1 cellular context compared by ENCODE assay signal in the genomic region with DNA sequence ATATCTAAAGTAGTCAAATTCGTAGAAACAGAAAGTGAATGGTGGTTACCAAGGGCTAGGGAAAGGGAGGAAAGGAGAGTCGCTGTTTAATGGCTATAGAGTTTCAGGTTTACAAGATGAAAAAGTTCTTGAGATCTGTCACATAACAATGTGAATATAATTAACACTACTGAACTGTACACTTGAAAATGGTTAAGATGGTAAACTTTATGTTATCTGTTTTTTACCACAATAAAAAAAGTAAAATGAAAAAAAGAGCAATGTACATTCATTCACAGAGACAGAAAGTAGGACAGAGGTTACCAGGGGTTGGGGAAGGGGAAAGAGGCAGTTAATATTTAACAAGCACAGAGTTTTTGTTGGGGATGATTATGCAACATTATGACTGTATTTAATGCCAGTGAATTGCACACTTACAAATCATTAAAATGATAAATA.
TF ChIP-seq lines count a peak whose summit lies in the region.

No MANE protein-coding gene starts in this region.

TF ChIP-seq in HepG2, 621 proteins besides CTCF, POLR2A, EP300 and RAD21 (continued from another document):
- TF ChIP-seq, protein P1, sequence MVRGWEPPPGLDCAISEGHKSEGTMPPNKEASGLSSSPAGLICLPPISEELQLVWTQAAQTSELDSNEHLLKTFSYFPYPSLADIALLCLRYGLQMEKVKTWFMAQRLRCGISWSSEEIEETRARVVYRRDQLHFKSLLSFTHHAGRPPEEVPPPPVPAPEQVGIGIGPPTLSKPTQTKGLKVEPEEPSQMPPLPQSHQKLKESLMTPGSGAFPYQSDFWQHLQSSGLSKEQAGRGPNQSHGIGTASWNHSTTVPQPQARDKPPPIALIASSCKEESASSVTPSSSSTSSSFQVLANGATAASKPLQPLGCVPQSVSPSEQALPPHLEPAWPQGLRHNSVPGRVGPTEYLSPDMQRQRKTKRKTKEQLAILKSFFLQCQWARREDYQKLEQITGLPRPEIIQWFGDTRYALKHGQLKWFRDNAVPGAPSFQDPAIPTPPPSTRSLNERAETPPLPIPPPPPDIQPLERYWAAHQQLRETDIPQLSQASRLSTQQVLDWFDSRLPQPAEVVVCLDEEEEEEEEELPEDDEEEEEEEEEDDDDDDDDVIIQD (CRISPR knock-in tag; IDR thresholded peaks at IDR 0.05; ENCODE audit: low read depth), result 0 out of 2 replicates have a peak, but pooled peaks have one; percentile 17
- TF ChIP-seq, protein P2, sequence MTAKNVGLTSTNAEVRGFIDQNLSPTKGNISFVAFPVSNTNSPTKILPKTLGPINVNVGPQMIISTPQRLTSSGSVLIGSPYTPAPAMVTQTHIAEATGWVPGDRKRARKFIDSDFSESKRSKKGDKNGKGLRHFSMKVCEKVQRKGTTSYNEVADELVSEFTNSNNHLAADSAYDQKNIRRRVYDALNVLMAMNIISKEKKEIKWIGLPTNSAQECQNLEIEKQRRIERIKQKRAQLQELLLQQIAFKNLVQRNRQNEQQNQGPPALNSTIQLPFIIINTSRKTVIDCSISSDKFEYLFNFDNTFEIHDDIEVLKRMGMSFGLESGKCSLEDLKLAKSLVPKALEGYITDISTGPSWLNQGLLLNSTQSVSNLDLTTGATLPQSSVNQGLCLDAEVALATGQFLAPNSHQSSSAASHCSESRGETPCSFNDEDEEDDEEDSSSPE (CRISPR knock-in tag; IDR thresholded peaks at IDR 0.05), result no peak
- TF ChIP-seq YEATS2 (CRISPR knock-in tag; IDR thresholded peaks at IDR 0.05; ENCODE audit: borderline replicate concordance) (no peak), BRCA1 (CRISPR knock-in tag; IDR thresholded peaks at IDR 0.05) (no peak), HNRNPUL1 (IDR thresholded peaks at IDR 0.05; ENCODE audit: low read depth, low read length) (peak; percentile 94), MAFG (CRISPR knock-in tag; IDR thresholded peaks at IDR 0.05) (no peak), GATA4 (IDR thresholded peaks at IDR 0.05; ENCODE audit: borderline replicate concordance, low read depth) (no peak), ZNF782 (CRISPR knock-in tag; IDR thresholded peaks at IDR 0.05; ENCODE audit: borderline replicate concordance) (no peak), HNRNPH1 (optimal IDR thresholded peaks at IDR 0.05; ENCODE audit: low read depth, low read length) (no peak), ZFP62 (CRISPR knock-in tag; IDR thresholded peaks at IDR 0.05) (no peak), ZNF543 (CRISPR knock-in tag; IDR thresholded peaks at IDR 0.05) (no peak), KDM6A (CRISPR knock-in tag; IDR thresholded peaks at IDR 0.05; ENCODE audit: low read depth) (peak; percentile 66), ZNF501 (CRISPR knock-in tag; IDR thresholded peaks at IDR 0.05) (no peak), KAT8 (CRISPR knock-in tag; IDR thresholded peaks at IDR 0.05) (0 out of 2 replicates have a peak, but pooled peaks have one; percentile 28), ZZZ3 (CRISPR knock-in tag; IDR thresholded peaks at IDR 0.05; ENCODE audit: borderline replicate concordance) (no peak), ZNF766 (CRISPR knock-in tag; IDR thresholded peaks at IDR 0.05; ENCODE audit: borderline replicate concordance) (no peak), LCORL (IDR thresholded peaks at IDR 0.05) (no peak), LCORL (CRISPR knock-in tag; IDR thresholded peaks at IDR 0.05) (0 out of 2 replicates have a peak, but pooled peaks have one; percentile 42), ZNF253 (CRISPR knock-in tag; IDR thresholded peaks at IDR 0.05; ENCODE audit: borderline replicate concordance) (no peak)
- TF ChIP-seq, protein P3, sequence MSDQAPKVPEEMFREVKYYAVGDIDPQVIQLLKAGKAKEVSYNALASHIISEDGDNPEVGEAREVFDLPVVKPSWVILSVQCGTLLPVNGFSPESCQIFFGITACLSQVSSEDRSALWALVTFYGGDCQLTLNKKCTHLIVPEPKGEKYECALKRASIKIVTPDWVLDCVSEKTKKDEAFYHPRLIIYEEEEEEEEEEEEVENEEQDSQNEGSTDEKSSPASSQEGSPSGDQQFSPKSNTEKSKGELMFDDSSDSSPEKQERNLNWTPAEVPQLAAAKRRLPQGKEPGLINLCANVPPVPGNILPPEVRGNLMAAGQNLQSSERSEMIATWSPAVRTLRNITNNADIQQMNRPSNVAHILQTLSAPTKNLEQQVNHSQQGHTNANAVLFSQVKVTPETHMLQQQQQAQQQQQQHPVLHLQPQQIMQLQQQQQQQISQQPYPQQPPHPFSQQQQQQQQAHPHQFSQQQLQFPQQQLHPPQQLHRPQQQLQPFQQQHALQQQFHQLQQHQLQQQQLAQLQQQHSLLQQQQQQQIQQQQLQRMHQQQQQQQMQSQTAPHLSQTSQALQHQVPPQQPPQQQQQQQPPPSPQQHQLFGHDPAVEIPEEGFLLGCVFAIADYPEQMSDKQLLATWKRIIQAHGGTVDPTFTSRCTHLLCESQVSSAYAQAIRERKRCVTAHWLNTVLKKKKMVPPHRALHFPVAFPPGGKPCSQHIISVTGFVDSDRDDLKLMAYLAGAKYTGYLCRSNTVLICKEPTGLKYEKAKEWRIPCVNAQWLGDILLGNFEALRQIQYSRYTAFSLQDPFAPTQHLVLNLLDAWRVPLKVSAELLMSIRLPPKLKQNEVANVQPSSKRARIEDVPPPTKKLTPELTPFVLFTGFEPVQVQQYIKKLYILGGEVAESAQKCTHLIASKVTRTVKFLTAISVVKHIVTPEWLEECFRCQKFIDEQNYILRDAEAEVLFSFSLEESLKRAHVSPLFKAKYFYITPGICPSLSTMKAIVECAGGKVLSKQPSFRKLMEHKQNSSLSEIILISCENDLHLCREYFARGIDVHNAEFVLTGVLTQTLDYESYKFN (CRISPR knock-in tag; conservative IDR thresholded peaks at IDR 0.05), result peak; percentile 87
- TF ChIP-seq, protein P4, sequence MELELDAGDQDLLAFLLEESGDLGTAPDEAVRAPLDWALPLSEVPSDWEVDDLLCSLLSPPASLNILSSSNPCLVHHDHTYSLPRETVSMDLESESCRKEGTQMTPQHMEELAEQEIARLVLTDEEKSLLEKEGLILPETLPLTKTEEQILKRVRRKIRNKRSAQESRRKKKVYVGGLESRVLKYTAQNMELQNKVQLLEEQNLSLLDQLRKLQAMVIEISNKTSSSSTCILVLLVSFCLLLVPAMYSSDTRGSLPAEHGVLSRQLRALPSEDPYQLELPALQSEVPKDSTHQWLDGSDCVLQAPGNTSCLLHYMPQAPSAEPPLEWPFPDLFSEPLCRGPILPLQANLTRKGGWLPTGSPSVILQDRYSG (CRISPR knock-in tag; IDR thresholded peaks at IDR 0.05), result no peak
- TF ChIP-seq, protein P5, sequence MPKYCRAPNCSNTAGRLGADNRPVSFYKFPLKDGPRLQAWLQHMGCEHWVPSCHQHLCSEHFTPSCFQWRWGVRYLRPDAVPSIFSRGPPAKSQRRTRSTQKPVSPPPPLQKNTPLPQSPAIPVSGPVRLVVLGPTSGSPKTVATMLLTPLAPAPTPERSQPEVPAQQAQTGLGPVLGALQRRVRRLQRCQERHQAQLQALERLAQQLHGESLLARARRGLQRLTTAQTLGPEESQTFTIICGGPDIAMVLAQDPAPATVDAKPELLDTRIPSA (CRISPR knock-in tag; IDR thresholded peaks at IDR 0.05; ENCODE audit: borderline replicate concordance), result no peak
- TF ChIP-seq, protein P6, sequence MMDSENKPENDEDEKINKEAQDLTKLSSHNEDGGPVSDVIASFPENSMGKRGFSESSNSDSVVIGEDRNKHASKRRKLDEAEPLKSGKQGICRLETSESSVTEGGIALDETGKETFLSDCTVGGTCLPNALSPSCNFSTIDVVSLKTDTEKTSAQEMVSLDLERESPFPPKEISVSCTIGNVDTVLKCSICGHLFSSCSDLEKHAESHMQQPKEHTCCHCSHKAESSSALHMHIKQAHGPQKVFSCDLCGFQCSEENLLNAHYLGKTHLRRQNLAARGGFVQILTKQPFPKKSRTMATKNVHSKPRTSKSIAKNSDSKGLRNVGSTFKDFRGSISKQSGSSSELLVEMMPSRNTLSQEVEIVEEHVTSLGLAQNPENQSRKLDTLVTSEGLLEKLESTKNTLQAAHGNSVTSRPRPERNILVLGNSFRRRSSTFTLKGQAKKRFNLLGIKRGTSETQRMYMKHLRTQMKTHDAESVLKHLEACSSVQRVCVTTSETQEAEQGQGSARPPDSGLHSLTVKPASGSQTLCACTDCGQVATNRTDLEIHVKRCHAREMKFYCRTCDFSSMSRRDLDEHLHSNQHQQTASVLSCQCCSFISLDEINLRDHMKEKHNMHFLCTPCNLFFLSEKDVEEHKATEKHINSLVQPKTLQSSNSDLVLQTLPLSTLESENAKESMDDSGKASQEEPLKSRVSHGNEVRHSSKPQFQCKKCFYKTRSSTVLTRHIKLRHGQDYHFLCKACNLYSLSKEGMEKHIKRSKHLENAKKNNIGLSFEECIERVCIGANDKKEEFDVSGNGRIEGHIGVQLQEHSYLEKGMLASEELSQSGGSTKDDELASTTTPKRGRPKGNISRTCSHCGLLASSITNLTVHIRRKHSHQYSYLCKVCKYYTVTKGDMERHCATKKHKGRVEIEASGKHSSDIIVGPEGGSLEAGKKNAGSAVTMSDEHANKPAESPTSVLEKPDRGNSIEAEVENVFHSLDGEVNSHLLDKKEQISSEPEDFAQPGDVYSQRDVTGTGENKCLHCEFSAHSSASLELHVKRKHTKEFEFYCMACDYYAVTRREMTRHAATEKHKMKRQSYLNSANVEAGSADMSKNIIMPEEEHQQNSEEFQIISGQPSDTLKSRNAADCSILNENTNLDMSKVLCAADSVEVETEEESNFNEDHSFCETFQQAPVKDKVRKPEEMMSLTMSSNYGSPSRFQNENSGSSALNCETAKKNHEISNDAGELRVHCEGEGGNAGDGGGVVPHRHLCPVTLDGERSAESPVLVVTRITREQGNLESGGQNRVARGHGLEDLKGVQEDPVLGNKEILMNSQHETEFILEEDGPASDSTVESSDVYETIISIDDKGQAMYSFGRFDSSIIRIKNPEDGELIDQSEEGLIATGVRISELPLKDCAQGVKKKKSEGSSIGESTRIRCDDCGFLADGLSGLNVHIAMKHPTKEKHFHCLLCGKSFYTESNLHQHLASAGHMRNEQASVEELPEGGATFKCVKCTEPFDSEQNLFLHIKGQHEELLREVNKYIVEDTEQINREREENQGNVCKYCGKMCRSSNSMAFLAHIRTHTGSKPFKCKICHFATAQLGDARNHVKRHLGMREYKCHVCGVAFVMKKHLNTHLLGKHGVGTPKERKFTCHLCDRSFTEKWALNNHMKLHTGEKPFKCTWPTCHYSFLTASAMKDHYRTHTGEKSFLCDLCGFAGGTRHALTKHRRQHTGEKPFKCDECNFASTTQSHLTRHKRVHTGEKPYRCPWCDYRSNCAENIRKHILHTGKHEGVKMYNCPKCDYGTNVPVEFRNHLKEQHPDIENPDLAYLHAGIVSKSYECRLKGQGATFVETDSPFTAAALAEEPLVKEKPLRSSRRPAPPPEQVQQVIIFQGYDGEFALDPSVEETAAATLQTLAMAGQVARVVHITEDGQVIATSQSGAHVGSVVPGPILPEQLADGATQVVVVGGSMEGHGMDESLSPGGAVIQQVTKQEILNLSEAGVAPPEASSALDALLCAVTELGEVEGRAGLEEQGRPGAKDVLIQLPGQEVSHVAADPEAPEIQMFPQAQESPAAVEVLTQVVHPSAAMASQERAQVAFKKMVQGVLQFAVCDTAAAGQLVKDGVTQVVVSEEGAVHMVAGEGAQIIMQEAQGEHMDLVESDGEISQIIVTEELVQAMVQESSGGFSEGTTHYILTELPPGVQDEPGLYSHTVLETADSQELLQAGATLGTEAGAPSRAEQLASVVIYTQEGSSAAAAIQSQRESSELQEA (CRISPR knock-in tag; IDR thresholded peaks at IDR 0.05; ENCODE audit: not compliant biosample characterization), result no peak
- TF ChIP-seq, protein P7, sequence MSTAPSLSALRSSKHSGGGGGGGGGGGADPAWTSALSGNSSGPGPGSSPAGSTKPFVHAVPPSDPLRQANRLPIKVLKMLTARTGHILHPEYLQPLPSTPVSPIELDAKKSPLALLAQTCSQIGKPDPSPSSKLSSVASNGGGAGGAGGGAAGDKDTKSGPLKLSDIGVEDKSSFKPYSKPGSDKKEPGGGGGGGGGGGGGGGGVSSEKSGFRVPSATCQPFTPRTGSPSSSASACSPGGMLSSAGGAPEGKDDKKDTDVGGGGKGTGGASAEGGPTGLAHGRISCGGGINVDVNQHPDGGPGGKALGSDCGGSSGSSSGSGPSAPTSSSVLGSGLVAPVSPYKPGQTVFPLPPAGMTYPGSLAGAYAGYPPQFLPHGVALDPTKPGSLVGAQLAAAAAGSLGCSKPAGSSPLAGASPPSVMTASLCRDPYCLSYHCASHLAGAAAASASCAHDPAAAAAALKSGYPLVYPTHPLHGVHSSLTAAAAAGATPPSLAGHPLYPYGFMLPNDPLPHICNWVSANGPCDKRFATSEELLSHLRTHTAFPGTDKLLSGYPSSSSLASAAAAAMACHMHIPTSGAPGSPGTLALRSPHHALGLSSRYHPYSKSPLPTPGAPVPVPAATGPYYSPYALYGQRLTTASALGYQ (CRISPR knock-in tag; IDR thresholded peaks at IDR 0.05), result no peak
TF ChIP-seq in HepG2: peak in this region for 37.
